In the genomic region with DNA sequence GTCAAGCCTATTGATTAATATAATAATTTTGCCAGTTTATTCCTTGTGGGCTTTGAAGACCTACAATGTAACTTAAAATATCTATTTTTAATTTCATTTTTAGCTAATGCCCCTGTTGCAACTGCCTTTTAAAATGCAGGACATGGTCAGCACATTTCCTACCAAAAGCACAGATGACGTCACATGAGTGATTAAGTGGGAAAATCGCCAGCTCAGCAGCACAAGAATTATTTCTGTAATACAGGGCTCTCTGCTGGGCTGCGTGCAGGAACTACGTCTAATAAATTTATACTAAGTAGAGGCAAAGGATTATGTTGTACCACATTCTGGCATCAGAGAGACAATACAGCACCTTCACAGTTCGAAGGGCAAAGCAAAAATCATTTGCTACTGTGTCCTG, we compare ENCODE assay signal across 9 cellular contexts. TPM values are rescaled to one million over a fixed set of nuclear protein-coding genes. Genes with fewer than 3 reads are reported as not detected.
A peak's percentile ranks its signal among the peaks of the same experiment; 100 is the strongest.
DNase-seq lines count a peak whose midpoint lies in the region; ATAC-seq, FAIRE-seq and TF ChIP-seq lines count a peak whose summit lies in the region.
"Had no signal": no experiment of that assay in that cellular context is flagged by ENCODE, and none has a peak within 500 bp of the region (broad histone marks: within the 10 kb centered on the region; RNA-seq: fewer than 3 reads in every experiment).

No MANE protein-coding gene starts in this region.

- H3K18ac ChIP-seq in mesenchymal stem cell (ENCODE audit: low read depth in 1 of 2, low read length in 2 of 2), result peak overlapping the region in 1 of 2 experiments; percentile 70

- H3K4me1 ChIP-seq in Panc1 (ENCODE audit: control insufficient read depth, insufficient read depth, low read length) (peaks cover 20% of the 10 kb centered on the region), mesenchymal stem cell (ENCODE audit: control insufficient read depth, insufficient read depth, low read depth, low read length) (no peaks in the 10 kb centered on the region), tibial nerve (peaks cover 0 to 23% (median 4%) of the 10 kb centered on the region in 4 donors)

- CTCF ChIA-PET in Panc1 (lab: Charles Lee), result interaction anchor here (0.6 kb wide), 1 partner anchor 21 kb away, joined by 3 read pairs; no protein-coding TSS in a partner anchor

- H2BK5ac ChIP-seq in mesenchymal stem cell (ENCODE audit: low read depth, low read length, poor library complexity, severe bottlenecking), result no peak overlapping the region

- no peak for FAIRE-seq in urothelium cell line (lab: Jason Lieb, UNC)
- FAIRE-seq: colon had no signal

- intact Hi-C loops in Panc1 (cut with micrococcal nuclease; ENCODE audit: unreplicated experiment), result no loop called here

- H4K8ac ChIP-seq in mesenchymal stem cell (ENCODE audit: low read length), result no peak overlapping the region

- H3K14ac ChIP-seq in mesenchymal stem cell (ENCODE audit: low read length in 2 of 2), result no peak overlapping the region

- no peak overlapping the region for H4K91ac ChIP-seq in mesenchymal stem cell (ENCODE audit: low read length)

- no peak overlapping the region for H3K4ac ChIP-seq in mesenchymal stem cell (ENCODE audit: low read depth in 1 of 2, low read length in 2 of 2)

- H2BK120ac ChIP-seq in mesenchymal stem cell (ENCODE audit: low read depth, low read length), result no peak overlapping the region

- H2BK15ac ChIP-seq in mesenchymal stem cell (ENCODE audit: low read depth, poor library complexity, severe bottlenecking), result no peak overlapping the region

- TF ChIP-seq CTCF in Panc1 (IDR thresholded peaks at IDR 0.05), result no peak
- TF ChIP-seq CTCF in epithelial cell of proximal tubule (conservative IDR thresholded peaks at IDR 0.05; ENCODE audit: low read depth, low read length), result no peak
- no peak for TF ChIP-seq CTCF in tibial nerve (IDR thresholded peaks at IDR 0.05)

- in situ Hi-C loops in Panc1 (cut with HindIII; ENCODE audit: low pct_unique_long_range_greater_than_20kb, low sequenced_read_pairs), result no loop called here

- H3K79me1 ChIP-seq in mesenchymal stem cell (replicated peaks; ENCODE audit: low read length, poor library complexity, severe bottlenecking), result peaks cover 12% of the 10 kb centered on the region

- ATAC-seq in Panc1 (no peak), GM18517 (IDR thresholded peaks at IDR 0.05; ENCODE audit: unreplicated experiment) (no peak)

- no TSS peak for BruUV-seq in Panc1 (replicated peaks; lab: Mats Ljungman, UMichigan)

- H2BK12ac ChIP-seq in mesenchymal stem cell (ENCODE audit: low read length in 2 of 2), result no peak overlapping the region

- H3K9me3 ChIP-seq in Panc1 (ENCODE audit: control insufficient read depth, insufficient read depth, low read depth, low read length) (no peaks in the 10 kb centered on the region), mesenchymal stem cell (ENCODE audit: control insufficient read depth, low read length) (no peaks in the 10 kb centered on the region), tibial nerve (no peaks in the 10 kb centered on the region)

- H3K4me3 ChIP-seq in Panc1 (ENCODE audit: low read depth in 2 of 2, low read length in 2 of 2), result no peak overlapping the region
- peak overlapping the region; percentile 23 for H3K4me3 ChIP-seq in epithelial cell of proximal tubule (ENCODE audit: low read depth, low read length)
- peak overlapping the region in 1 of 2 experiments; percentile 49 for H3K4me3 ChIP-seq in mesenchymal stem cell (ENCODE audit: insufficient read depth in 1 of 2, low read depth in 1 of 2, low read length in 2 of 2)
- H3K4me3 ChIP-seq in tibial nerve, result no peak overlapping the region

- POLR2A ChIA-PET in Panc1 (lab: Charles Lee), result no interaction called here

- H3K23ac ChIP-seq in mesenchymal stem cell (ENCODE audit: low read length in 2 of 2), result no peak overlapping the region

- no peak for TF ChIP-seq POLR2A in tibial nerve (IDR thresholded peaks at IDR 0.05)

- H3K36me3 ChIP-seq in Panc1 (ENCODE audit: control insufficient read depth, insufficient read depth, low read length), result peaks cover 11% of the 10 kb centered on the region; the same call in 1 of the 2 replicates
- H3K36me3 ChIP-seq in mesenchymal stem cell (ENCODE audit: control insufficient read depth in 1 of 2, insufficient read depth in 2 of 2, low read depth in 1 of 2, low read length in 2 of 2), result peaks cover 5% of the 10 kb centered on the region in 2 experiments
- H3K36me3 ChIP-seq in tibial nerve, result no peaks in the 10 kb centered on the region

- H3K27ac ChIP-seq in Panc1 (ENCODE audit: low read length) (peak overlapping the region; percentile 11; the same call in 1 of the 2 replicates), mesenchymal stem cell (ENCODE audit: low read length, poor library complexity, severe bottlenecking) (no peak overlapping the region), tibial nerve (peak overlapping the region in 3 of 4 donors; percentile 41 to 82 (median 63))

- H2AFZ ChIP-seq in mesenchymal stem cell (ENCODE audit: low read depth, low read length), result no peak overlapping the region

- H3K27me3 ChIP-seq in Panc1 (ENCODE audit: control insufficient read depth, insufficient read depth, low read length) (no peaks in the 10 kb centered on the region), mesenchymal stem cell (ENCODE audit: control insufficient read depth in 1 of 2, insufficient read depth in 1 of 2, low read length in 2 of 2) (no peaks in the 10 kb centered on the region), tibial nerve (no peaks in the 10 kb centered on the region)

- 75% methylated on average over 1 of the region's 5 CpGs for WGBS in mesenchymal stem cell
- WGBS in tibial nerve, 2 donors, result 7 to 11% methylated on average over 5 of the region's 5 CpGs

- peak overlapping the region; percentile 90 for H3K9ac ChIP-seq in mesenchymal stem cell (ENCODE audit: low read length)

- H3K4me2 ChIP-seq in mesenchymal stem cell (ENCODE audit: low read length, poor library complexity, severe bottlenecking), result no peak overlapping the region

- DNase-seq in Panc1 (ENCODE audit: low read depth, low spot score) (no peak), epithelial cell of proximal tubule (ENCODE audit: low read depth) (peak; percentile 43), mesenchymal stem cell (peak; percentile 86), tibial nerve (ENCODE audit: low spot score in 2 of 2) (peak; percentile 37 to 81), COR-L47 (lab: John Stamatoyannopoulos, UW) (no peak), NCI-H1694 treated with DMSO at 0.1 percent for 48 hours (lab: John Stamatoyannopoulos, UW) (no peak), urothelium cell line (ENCODE audit: low spot score) (no peak)

- no peak overlapping the region for H2AK5ac ChIP-seq in mesenchymal stem cell (ENCODE audit: low read length, severe bottlenecking)

- peak in 1 of 2 donors; percentile 61 for TF ChIP-seq EP300 in tibial nerve (IDR thresholded peaks at IDR 0.05)

RNA-seq across cellular contexts. Expression of a gene that starts 8.2 kb away (rescaled TPM):
- total RNA-seq in Panc1 (2021; ENCODE audit: unreplicated experiment) (147 TPM), epithelial cell of proximal tubule (86.5 and 98.2 TPM in 2 replicates), tibial nerve (10 to 100 TPM in 2 of 4 donors, 1 to 10 TPM in 2; 6.3 to 15.1 (median 10.5) TPM)
- 63.2 TPM for polyA plus RNA-seq in Panc1 (2012; ENCODE audit: insufficient read length)
- polyA plus RNA-seq in mesenchymal stem cell (2013, experiment 1 of 2), result 12.0 TPM
- 13.2 TPM for polyA plus RNA-seq in mesenchymal stem cell (2013, experiment 2 of 2)

RNA-seq across cellular contexts. Expression of a gene that starts 40.3 kb away (rescaled TPM):
- total RNA-seq in Panc1 (2021; ENCODE audit: unreplicated experiment), result 13.5 TPM
- polyA plus RNA-seq in Panc1 (2012; ENCODE audit: insufficient read length), result 14.4 TPM
- 1.4 and 4.0 TPM in 2 replicates for total RNA-seq in epithelial cell of proximal tubule
- 6.4 TPM for polyA plus RNA-seq in mesenchymal stem cell (2013, experiment 1 of 2)
- 6.0 TPM for polyA plus RNA-seq in mesenchymal stem cell (2013, experiment 2 of 2)
- total RNA-seq in tibial nerve, result 1 to 10 TPM in 3 of 4 donors, not detected in 1; 1.8 to 4.2 (median 2.9) TPM

RNA-seq across cellular contexts. Expression of a gene that starts 44.3 kb away (rescaled TPM):
- total RNA-seq in Panc1 (2021; ENCODE audit: unreplicated experiment) (0.31 TPM), epithelial cell of proximal tubule (not detected in 2 replicates), tibial nerve (under 1 TPM in 2 of 4 donors, not detected in 2; 0.39 to 0.63 TPM)
- 0.17 TPM for polyA plus RNA-seq in Panc1 (2012; ENCODE audit: insufficient read length)
- polyA plus RNA-seq in mesenchymal stem cell (2013, experiment 1 of 2), result not detected
- not detected for polyA plus RNA-seq in mesenchymal stem cell (2013, experiment 2 of 2)

RNA-seq across cellular contexts. Expression of a gene that starts 55.4 kb away (rescaled TPM):
- total RNA-seq in Panc1 (2021; ENCODE audit: unreplicated experiment) (0.72 TPM), epithelial cell of proximal tubule (0.07 TPM in 1 of 2 replicates, not detected in the other), tibial nerve (under 1 TPM in 1 of 4 donors, not detected in 3; 0.21 TPM)
- 0.16 TPM for polyA plus RNA-seq in Panc1 (2012; ENCODE audit: insufficient read length)
- 0.03 TPM for polyA plus RNA-seq in mesenchymal stem cell (2013, experiment 1 of 2)
- polyA plus RNA-seq in mesenchymal stem cell (2013, experiment 2 of 2), result not detected

Comparison
In these comparisons a context has a peak if more than half of its experiments do, and no peak if none do; other contexts are left out.
1. DNase-seq: peak in epithelial cell of proximal tubule (single experiment), mesenchymal stem cell (single experiment) and tibial nerve (2 of 2); none in Panc1 (single experiment), COR-L47 (single experiment), NCI-H1694 treated with DMSO at 0.1 percent for 48 hours (single experiment) and urothelium cell line (single experiment).